Comparison of ENCODE assay signal across 20 cellular contexts in genomic region chr5:68457298-68457697, GRCh38.
DNase-seq lines count a peak whose midpoint lies in the region; FAIRE-seq and TF ChIP-seq lines count a peak whose summit lies in the region.
"Had no signal": no experiment of that assay in that cellular context is flagged by ENCODE, and none has a peak within 500 bp of the region (broad histone marks: within the 10 kb centered on the region; RNA-seq: fewer than 3 reads in every experiment).

No MANE protein-coding gene starts in this region.

- no peak for TF ChIP-seq RAD21 in Ishikawa (IDR thresholded peaks at IDR 0.05; ENCODE audit: low read depth)

- H3K79me2 ChIP-seq in hepatocyte: no peaks in the 10 kb centered on the region

- H3K36me3 ChIP-seq in hepatocyte (replicated peaks; ENCODE audit: insufficient read depth, low read depth): no peaks in the 10 kb centered on the region
- H3K36me3 ChIP-seq in prostate gland: no peaks in the 10 kb centered on the region
- H3K36me3 ChIP-seq: BLaER1 treated with 17β-estradiol and CSF1 and Interleukin-3, amounts not matched to agents 10 nM and 100 nM had no signal

- no peak for TF ChIP-seq EP300 in Ishikawa (IDR thresholded peaks at IDR 0.05; ENCODE audit: borderline replicate concordance)

- no peak overlapping the region for H3K4me3 ChIP-seq in hepatocyte
- no peak overlapping the region for H3K4me3 ChIP-seq in prostate gland
- H3K4me3 ChIP-seq: BLaER1 treated with 17β-estradiol and CSF1 and Interleukin-3, amounts not matched to agents 10 nM and 100 nM; SK-N-MC had no signal

- H3K9me3 ChIP-seq in hepatocyte (ENCODE audit: low read depth) (no peaks in the 10 kb centered on the region), prostate gland (no peaks in the 10 kb centered on the region)

- H3K4me2 ChIP-seq in hepatocyte: peak overlapping the region; percentile 2
- H3K4me2 ChIP-seq: BLaER1 treated with 17β-estradiol and CSF1 and Interleukin-3, amounts not matched to agents 10 nM and 100 nM had no signal

- TF ChIP-seq CTCF in VCaP (conservative IDR thresholded peaks at IDR 0.05) (no peak), hepatocyte (IDR thresholded peaks at IDR 0.05; ENCODE audit: poor library complexity) (no peak), prostate gland (IDR thresholded peaks at IDR 0.05) (no peak)

- no peaks in the 10 kb centered on the region for H3K27me3 ChIP-seq in hepatocyte
- no peaks in the 10 kb centered on the region for H3K27me3 ChIP-seq in prostate gland (replicated peaks; ENCODE audit: insufficient read depth)
- H3K27me3 ChIP-seq: BLaER1 treated with 17β-estradiol and CSF1 and Interleukin-3, amounts not matched to agents 10 nM and 100 nM had no signal

- H3K4me1 ChIP-seq in hepatocyte (ENCODE audit: insufficient read depth) (peaks cover 24% of the 10 kb centered on the region), prostate gland (replicated peaks) (no peaks in the 10 kb centered on the region)
- H3K4me1 ChIP-seq: BLaER1 treated with 17β-estradiol and CSF1 and Interleukin-3, amounts not matched to agents 10 nM and 100 nM had no signal

- peak overlapping the region; percentile 25 for H3K27ac ChIP-seq in VCaP
- H3K27ac ChIP-seq in hepatocyte: peak overlapping the region; percentile 74
- peak overlapping the region; percentile 4 to 13 for H3K27ac ChIP-seq in prostate gland
- H3K27ac ChIP-seq: BLaER1 treated with 17β-estradiol and CSF1 and Interleukin-3, amounts not matched to agents 10 nM and 100 nM; SK-N-MC had no signal

- TF ChIP-seq POLR2A in prostate gland (IDR thresholded peaks at IDR 0.05): no peak

- 95% methylated on average over 8 of the region's 8 CpGs for WGBS in hepatocyte (ENCODE audit: low lambda C conversion rate, missing lambda C conversion rate)
- WGBS in prostate gland: 92% methylated on average over 8 of the region's 8 CpGs

- H2AFZ ChIP-seq in hepatocyte: no peak overlapping the region

- DNase-seq in hepatocyte (ENCODE audit: low spot score) (no peak), prostate gland (ENCODE audit: low spot score) (no peak), NCI-H187 (lab: John Stamatoyannopoulos, UW) (no peak), NCI-H774 (lab: John Stamatoyannopoulos, UW) (no peak), GM19239 (ENCODE audit: insufficient read length, low spot score) (no peak)
- no peak for DNase-seq in activated naive CD4-positive, alpha-beta T cell (lab: John Stamatoyannopoulos, UW)
- DNase-seq: CD8-positive, alpha-beta T cell; GDM1; NCI-H1092 treated with DMSO at 0.1 percent for 48 hours; NCI-H1436 treated with DMSO at 0.1 percent for 48 hours; NCI-H2171; NCI-H345; NCI-H524; SHP77 treated with DMSO at 0.1 percent for 48 hours; SW 1271 had no signal

- H4K20me1 ChIP-seq in hepatocyte (ENCODE audit: insufficient read depth, poor library complexity, severe bottlenecking): no peaks in the 10 kb centered on the region
- H4K20me1 ChIP-seq: BLaER1 treated with 17β-estradiol and CSF1 and Interleukin-3, amounts not matched to agents 10 nM and 100 nM had no signal

- FAIRE-seq in GM19239 (lab: Jason Lieb, UNC): no peak
- FAIRE-seq: GM18507 had no signal

- intact Hi-C loops in prostate gland (cut with DNase I): loop anchor here (5.0 to 10.0 kb wide), 2 partner anchors 170 to 1212 kb away; no protein-coding TSS in a partner anchor

- H3K9me2 ChIP-seq in hepatocyte (replicated peaks; ENCODE audit: insufficient read depth): no peaks in the 10 kb centered on the region

TF ChIP-seq in Ishikawa, 13 proteins besides CTCF, POLR2A, EP300 and RAD21:
- no peak for TF ChIP-seq FOXM1 (IDR thresholded peaks at IDR 0.05; ENCODE audit: borderline replicate concordance, low read depth)
- no peak for TF ChIP-seq TAF1 (IDR thresholded peaks at IDR 0.05; ENCODE audit: low read depth)
- 0 out of 2 replicates have a peak, but pooled peaks have one; percentile 43 for TF ChIP-seq CEBPB (IDR thresholded peaks at IDR 0.05)
- no peak for TF ChIP-seq CREB1 (IDR thresholded peaks at IDR 0.05; ENCODE audit: low read depth)

Comparison
In these comparisons a context has a peak if more than half of its experiments do, and no peak if none do; other contexts are left out.
1. H3K27ac ChIP-seq: peak in every context shown above with its lines; median percentile 74 in hepatocyte; 25 in VCaP; 8 in prostate gland.